15 cellular contexts compared by ENCODE assay signal in the genomic region with DNA sequence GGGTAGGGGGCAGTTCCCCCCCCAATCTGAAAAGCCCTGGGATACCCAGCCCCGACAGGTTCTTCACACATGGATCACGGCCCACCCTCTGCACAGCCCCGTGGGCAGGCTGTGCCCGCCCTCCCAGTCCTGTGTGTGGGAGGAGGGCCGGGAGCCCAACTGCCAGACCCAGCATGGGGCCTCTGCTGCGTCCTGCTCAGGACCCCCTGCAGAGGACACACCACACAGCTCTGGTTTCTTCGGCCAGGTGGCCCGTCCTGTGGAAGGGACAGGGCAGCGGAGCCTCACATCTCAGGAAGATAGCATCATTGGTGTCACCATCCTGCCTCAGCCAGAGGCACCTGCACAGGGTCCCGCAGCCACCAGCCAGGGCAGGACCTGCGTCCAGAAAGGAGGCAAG.
DNase-seq lines count a peak whose midpoint lies in the region; ATAC-seq, FAIRE-seq and TF ChIP-seq lines count a peak whose summit lies in the region.
"Had no signal": no experiment of that assay in that cellular context is flagged by ENCODE, and none has a peak within 500 bp of the region (broad histone marks: within the 10 kb centered on the region; RNA-seq: fewer than 3 reads in every experiment).

No MANE protein-coding gene starts in this region.

- H3K4me3 ChIP-seq in right cardiac atrium (ENCODE audit: low read length) (no peak overlapping the region), right atrium auricular region (no peak overlapping the region), NB4 (ENCODE audit: low read depth, low read length) (no peak overlapping the region), kidney (ENCODE audit: low read length in 2 of 2) (no peak overlapping the region)
- H3K4me3 ChIP-seq: A549, HAP-1 had no signal

- TF ChIP-seq CTCF in right atrium auricular region (IDR thresholded peaks at IDR 0.05) (no peak), NB4 (IDR thresholded peaks at IDR 0.05; ENCODE audit: low read depth, low read length) (no peak), kidney (IDR thresholded peaks at IDR 0.05; ENCODE audit: borderline replicate concordance, extremely low read depth, insufficient read depth) (no peak)

- FAIRE-seq in kidney (lab: Jason Lieb, UNC), result no peak
- FAIRE-seq: A549 had no signal

- no peaks in the 10 kb centered on the region for H3K36me3 ChIP-seq in right atrium auricular region
- H3K36me3 ChIP-seq in kidney (ENCODE audit: control insufficient read depth in 1 of 2, insufficient read depth in 2 of 2, low read length in 2 of 2), result peaks cover 0 to 4% of the 10 kb centered on the region in 2 donors
- H3K36me3 ChIP-seq: HAP-1 had no signal

- H3K4me1 ChIP-seq in right cardiac atrium (ENCODE audit: control insufficient read depth, insufficient read depth, low read length) (no peaks in the 10 kb centered on the region), right atrium auricular region (peaks cover 0 to 24% of the 10 kb centered on the region in 2 donors), kidney (ENCODE audit: control insufficient read depth in 1 of 2, insufficient read depth in 1 of 2, low read depth in 1 of 2, low read length in 2 of 2) (peaks cover 0 to 2% of the 10 kb centered on the region in 2 donors)
- H3K4me1 ChIP-seq: A549, Caco-2, HAP-1 had no signal

- 92% methylated on average over 11 of the region's 11 CpGs for WGBS in right cardiac atrium

- no peak overlapping the region for H3K9ac ChIP-seq in kidney (ENCODE audit: low read length in 2 of 2)

- intact Hi-C loops in right cardiac atrium (cut with DNase I) (no loop called here), kidney (cut with DNase I) (no loop called here)

- H3K9me3 ChIP-seq in right cardiac atrium (ENCODE audit: control insufficient read depth, low read length) (no peaks in the 10 kb centered on the region), right atrium auricular region (no peaks in the 10 kb centered on the region), kidney (ENCODE audit: control insufficient read depth in 1 of 2, low read length in 2 of 2) (no peaks in the 10 kb centered on the region)
- H3K9me3 ChIP-seq: A549, Caco-2, HAP-1 had no signal

- H3K27me3 ChIP-seq in right cardiac atrium (ENCODE audit: control insufficient read depth, insufficient read depth) (no peaks in the 10 kb centered on the region), right atrium auricular region (no peaks in the 10 kb centered on the region)

- ATAC-seq in right cardiac atrium (no peak), GM21390 (IDR thresholded peaks at IDR 0.05; ENCODE audit: unreplicated experiment) (no peak), GM18517 (IDR thresholded peaks at IDR 0.05; ENCODE audit: unreplicated experiment) (no peak)
- ATAC-seq: A549, HepG2 had no signal

- H3K27ac ChIP-seq in right cardiac atrium (ENCODE audit: low read length) (no peak overlapping the region), right atrium auricular region (no peak overlapping the region), kidney (ENCODE audit: low read depth in 2 of 2, low read length in 2 of 2) (no peak overlapping the region)
- H3K27ac ChIP-seq: A549 had no signal

- peak in 2 of 3 donors; percentile 22 to 27 for DNase-seq in right cardiac atrium
- no peak for DNase-seq in right atrium auricular region (ENCODE audit: low spot score)
- DNase-seq in NB4 (ENCODE audit: low read depth), result peak; percentile 69
- peak; percentile 52 for DNase-seq in kidney
- DNase-seq in DMS153 treated with DMSO at 0.1 percent for 48 hours (lab: John Stamatoyannopoulos, UW; ENCODE audit: unreplicated experiment), result no peak
- DNase-seq: Caco-2; CD8-positive, alpha-beta memory T cell; DMS53; GOT3; HFFc6 had no signal

- no peak for TF ChIP-seq POLR2A in NB4 (IDR thresholded peaks at IDR 0.05; ENCODE audit: extremely low read depth, insufficient read length)

Comparison
In these comparisons a context has a peak if more than half of its experiments do, and no peak if none do; other contexts are left out.
1. DNase-seq: peak in right cardiac atrium (2 of 3), NB4 (single experiment) and kidney (single experiment); none in right atrium auricular region (single experiment) and DMS153 treated with DMSO at 0.1 percent for 48 hours (single experiment).